ENCODE assay signal across 8 cellular contexts in genomic region chr19:10227215-10227971, GRCh38.
DNase-seq lines count a peak whose midpoint lies in the region; ATAC-seq lines count a peak whose summit lies in the region.

No MANE protein-coding gene starts in this region.

- H3K9me3 ChIP-seq in subcutaneous abdominal adipose tissue (ENCODE audit: control insufficient read depth in 5 of 5, low read length in 5 of 5) = no peaks in the 10 kb centered on the region

- peak overlapping the region in 3 of 5 donors; percentile 17 to 29 (median 20) for H3K4me3 ChIP-seq in subcutaneous abdominal adipose tissue (ENCODE audit: low read depth in 1 of 5, low read length in 5 of 5)

- peaks cover 0 to 18% (median 11%) of the 10 kb centered on the region in 5 donors for H3K36me3 ChIP-seq in subcutaneous abdominal adipose tissue (ENCODE audit: control insufficient read depth in 5 of 5, insufficient read depth in 5 of 5, low read length in 5 of 5)

- H3K27ac ChIP-seq in caudate nucleus (ENCODE audit: low read depth, low read length) = peak overlapping the region; percentile 93
- H3K27ac ChIP-seq in layer of hippocampus (ENCODE audit: low read depth, low read length) = peak overlapping the region; percentile 95
- peak overlapping the region; percentile 37 for H3K27ac ChIP-seq in subcutaneous abdominal adipose tissue (ENCODE audit: low read depth, low read length)

- H3K4me1 ChIP-seq in subcutaneous abdominal adipose tissue (ENCODE audit: control insufficient read depth in 5 of 5, insufficient read depth in 5 of 5, low read length in 5 of 5) = peaks cover 6 to 52% (median 29%) of the 10 kb centered on the region in 5 donors

- DNase-seq in HCEC 1CT (peak; percentile 38), caudate nucleus (lab: John Stamatoyannopoulos, UW) (peak in 59 of 61 donors; percentile 61 to 97 (median 90)), NCI-H146 treated with DMSO at 0.1 percent for 48 hours (lab: John Stamatoyannopoulos, UW; ENCODE audit: unreplicated experiment) (no peak), NCI-H2081 treated with DMSO at 0.1 percent for 48 hours (lab: John Stamatoyannopoulos, UW) (no peak)

- ATAC-seq in HG03460 (IDR thresholded peaks at IDR 0.05; ENCODE audit: unreplicated experiment) (no peak), HG02759 (IDR thresholded peaks at IDR 0.05; ENCODE audit: unreplicated experiment) (no peak)

- no peaks in the 10 kb centered on the region for H3K27me3 ChIP-seq in layer of hippocampus (ENCODE audit: control insufficient read depth, insufficient read depth, low read length)
- H3K27me3 ChIP-seq in subcutaneous abdominal adipose tissue (ENCODE audit: control insufficient read depth in 5 of 5, insufficient read depth in 4 of 5, low read length in 5 of 5) = peaks cover 0 to 21% (median 8%) of the 10 kb centered on the region in 5 donors

- H3K9ac ChIP-seq in subcutaneous abdominal adipose tissue (ENCODE audit: low read length in 5 of 5) = peak overlapping the region in 1 of 5 donors; percentile 6

Comparison
In these comparisons a context has a peak if more than half of its experiments do, and no peak if none do; other contexts are left out.
1. DNase-seq: peak in HCEC 1CT (single experiment) and caudate nucleus (59 of 61); none in NCI-H146 treated with DMSO at 0.1 percent for 48 hours (single experiment) and NCI-H2081 treated with DMSO at 0.1 percent for 48 hours (single experiment).
2. H3K27ac ChIP-seq: peak in every context shown above with its lines; median percentile 95 in layer of hippocampus; 93 in caudate nucleus; 37 in subcutaneous abdominal adipose tissue.